In the genomic region with DNA sequence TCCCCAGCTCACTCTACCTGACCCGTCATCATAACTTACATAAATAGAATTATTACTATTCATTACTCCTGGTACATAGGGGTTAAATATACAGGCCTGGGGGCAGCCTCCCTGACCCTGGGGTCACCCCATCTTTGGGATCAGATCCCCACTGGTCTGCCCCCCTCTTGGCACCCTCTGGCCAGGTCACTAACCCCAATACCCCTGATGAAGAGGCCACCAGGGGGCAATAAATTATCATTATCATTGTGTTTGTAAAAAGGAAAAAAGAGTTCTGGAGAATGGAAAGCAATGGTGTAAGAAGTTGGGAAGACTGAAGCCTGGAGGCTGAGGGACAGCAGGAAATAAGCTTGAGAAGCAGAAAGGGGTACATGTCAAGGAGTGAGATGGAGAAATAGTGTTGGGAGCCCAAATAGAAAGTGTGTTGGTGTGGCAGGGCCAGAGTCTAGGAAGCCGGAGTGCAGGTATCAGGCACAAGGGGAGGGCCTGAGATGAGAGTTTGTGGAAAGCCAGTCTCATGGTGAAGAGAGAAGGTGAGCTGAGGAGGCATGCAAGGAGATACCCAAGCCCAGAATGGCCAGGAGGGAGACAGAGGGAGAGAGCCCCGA, we compare ENCODE assay signal across 10 cellular contexts. TPM values are rescaled to one million over a fixed set of nuclear protein-coding genes. Genes with fewer than 3 reads are reported as not detected.
DNase-seq lines count a peak whose midpoint lies in the region; ATAC-seq and TF ChIP-seq lines count a peak whose summit lies in the region.
"Had no signal": no experiment of that assay in that cellular context is flagged by ENCODE, and none has a peak within 500 bp of the region (broad histone marks: within the 10 kb centered on the region; RNA-seq: fewer than 3 reads in every experiment).

No MANE protein-coding gene starts in this region.

- H4K20me1 ChIP-seq in OCI-LY1 (ENCODE audit: insufficient read depth, low read length), result no peaks in the 10 kb centered on the region

- H3K27ac ChIP-seq in OCI-LY1 (ENCODE audit: low read depth, low read length, poor library complexity, severe bottlenecking), result no peak overlapping the region
- no peak overlapping the region for H3K27ac ChIP-seq in esophagus muscularis mucosa (replicated peaks in 1 of 4)
- no peak overlapping the region for H3K27ac ChIP-seq in sigmoid colon

- peaks cover 8% of the 10 kb centered on the region; the same call in 1 of the 2 replicates for H3K27me3 ChIP-seq in OCI-LY1 (ENCODE audit: insufficient read depth, low read length)
- peaks cover 0 to 24% (median 0%) of the 10 kb centered on the region in 4 donors for H3K27me3 ChIP-seq in esophagus muscularis mucosa
- peaks cover 0 to 9% (median 1%) of the 10 kb centered on the region in 3 donors for H3K27me3 ChIP-seq in sigmoid colon

- intact Hi-C loops in esophagus muscularis mucosa (cut with DNase I) (loop anchor here (2.0 kb wide), 1 partner anchor 17 kb away; no protein-coding TSS in a partner anchor), sigmoid colon (cut with DNase I) (no loop called here)

- H3K4me3 ChIP-seq in OCI-LY1 (ENCODE audit: low read depth, low read length, poor library complexity, severe bottlenecking) (no peak overlapping the region), esophagus muscularis mucosa (no peak overlapping the region), sigmoid colon (no peak overlapping the region)

- H3K36me3 ChIP-seq in OCI-LY1 (ENCODE audit: insufficient read depth, low read length) (no peaks in the 10 kb centered on the region), esophagus muscularis mucosa (no peaks in the 10 kb centered on the region), sigmoid colon (no peaks in the 10 kb centered on the region)

- TF ChIP-seq POLR2A in esophagus muscularis mucosa (IDR thresholded peaks at IDR 0.05; ENCODE audit: low read depth) (no peak), sigmoid colon (IDR thresholded peaks at IDR 0.05) (no peak)

- H2AFZ ChIP-seq in OCI-LY1 (ENCODE audit: low read length), result no peak overlapping the region

- H3K79me2 ChIP-seq in OCI-LY1 (ENCODE audit: insufficient read depth, low read length), result no peaks in the 10 kb centered on the region

- TF ChIP-seq CTCF in OCI-LY1 (IDR thresholded peaks at IDR 0.05; ENCODE audit: low read length) (peak; percentile 57), esophagus muscularis mucosa (IDR thresholded peaks at IDR 0.05) (peak in 2 of 3 experiments; percentile 33 to 43), sigmoid colon (IDR thresholded peaks at IDR 0.05) (peak in 3 of 4 experiments; percentile 12 to 25 (median 14))

- H3K9ac ChIP-seq in OCI-LY1 (ENCODE audit: low read length), result no peak overlapping the region

- H3F3A ChIP-seq in OCI-LY1 (ENCODE audit: insufficient read depth, low read length), result no peaks in the 10 kb centered on the region; the same call in 1 of the 2 replicates

- DNase-seq in NCI-H510A treated with DMSO at 0.1 percent for 48 hours (lab: John Stamatoyannopoulos, UW) (peak; percentile 15), NCI-H510A (lab: John Stamatoyannopoulos, UW) (no peak), esophagus muscularis mucosa (ENCODE audit: extremely low spot score) (no peak), sigmoid colon (no peak), T1000 (lab: John Stamatoyannopoulos, UW) (no peak), activated gamma-delta T cell treated with Interleukin-2 at 50 U/mL for 16 hours (no peak)
- DNase-seq: NCI-H1092; stimulated activated CD4-positive, alpha-beta T cell treated with anti-CD3 and anti-CD28 coated beads, Interleukin-15, amount 100 ng/mL, for 24 hours had no signal

- no peak for ATAC-seq in HG02840 (IDR thresholded peaks at IDR 0.05; ENCODE audit: low FRiP score, unreplicated experiment)

- H3K4me1 ChIP-seq in OCI-LY1 (ENCODE audit: insufficient read depth, low read length, severe bottlenecking) (peaks cover 27% of the 10 kb centered on the region), esophagus muscularis mucosa (peaks cover 18 to 24% (median 23%) of the 10 kb centered on the region in 4 donors), sigmoid colon (peaks cover 0 to 24% (median 18%) of the 10 kb centered on the region in 4 donors)

- no peak for TF ChIP-seq EP300 in esophagus muscularis mucosa (IDR thresholded peaks at IDR 0.05)
- TF ChIP-seq EP300 in sigmoid colon (IDR thresholded peaks at IDR 0.05), result no peak

- 71% methylated on average over 3 of the region's 3 CpGs for WGBS in esophagus muscularis mucosa
- WGBS in sigmoid colon, 2 donors, result 60 to 85% methylated on average over 3 of the region's 3 CpGs

- no peak overlapping the region for H3K4me2 ChIP-seq in OCI-LY1 (ENCODE audit: low read length)

- no peaks in the 10 kb centered on the region for H3K9me2 ChIP-seq in OCI-LY1 (ENCODE audit: low read depth, low read length)

- H3K9me3 ChIP-seq in OCI-LY1 (ENCODE audit: low read length) (no peaks in the 10 kb centered on the region), esophagus muscularis mucosa (no peaks in the 10 kb centered on the region), sigmoid colon (no peaks in the 10 kb centered on the region)

RNA-seq across cellular contexts. Expression of gene AAAS, which starts 6.1 kb away (rescaled TPM):
- 10 to 100 TPM; 35.1 to 46.2 (median 38.3) TPM for total RNA-seq in esophagus muscularis mucosa
- total RNA-seq in sigmoid colon, result 10 to 100 TPM; 38.2 to 62.0 (median 47.4) TPM
- 10 to 100 TPM; 10.6 to 35.6 (median 15.0) TPM for polyA plus RNA-seq in sigmoid colon

RNA-seq across cellular contexts. Expression of gene SP7, which starts 8.6 kb away (rescaled TPM):
- total RNA-seq in esophagus muscularis mucosa, result not detected
- not detected for total RNA-seq in sigmoid colon
- not detected for polyA plus RNA-seq in sigmoid colon

RNA-seq across cellular contexts. Expression of gene MYG1, which starts 28.0 kb away (rescaled TPM):
- total RNA-seq in esophagus muscularis mucosa, result 10 to 100 TPM; 41.6 to 63.0 (median 46.2) TPM
- total RNA-seq in sigmoid colon, result 10 to 100 TPM; 43.5 to 55.4 (median 50.2) TPM
- polyA plus RNA-seq in sigmoid colon, result 10 to 100 TPM; 26.1 to 59.6 (median 54.1) TPM

RNA-seq across cellular contexts. Expression of gene PFDN5, which starts 32.2 kb away (rescaled TPM):
- total RNA-seq in esophagus muscularis mucosa (100 to 1,000 TPM; 446 to 812 (median 631) TPM), sigmoid colon (1,000 to 10,000 TPM in 2 of 4 donors, 100 to 1,000 TPM in 2; 757 to 1,153 (median 947) TPM)
- 1,000 to 10,000 TPM in 1 of 3 donors, 100 to 1,000 TPM in 2; 759 to 1,604 (median 819) TPM for polyA plus RNA-seq in sigmoid colon

RNA-seq across cellular contexts. Expression of gene SP1, which starts 52.4 kb away (rescaled TPM):
- total RNA-seq in esophagus muscularis mucosa (10 to 100 TPM; 54.0 to 85.7 (median 72.2) TPM), sigmoid colon (10 to 100 TPM; 53.2 to 69.8 (median 61.0) TPM)
- 10 to 100 TPM; 11.4 to 32.8 (median 16.0) TPM for polyA plus RNA-seq in sigmoid colon
